ENCODE assay signal across 35 cellular contexts in the genomic region with DNA sequence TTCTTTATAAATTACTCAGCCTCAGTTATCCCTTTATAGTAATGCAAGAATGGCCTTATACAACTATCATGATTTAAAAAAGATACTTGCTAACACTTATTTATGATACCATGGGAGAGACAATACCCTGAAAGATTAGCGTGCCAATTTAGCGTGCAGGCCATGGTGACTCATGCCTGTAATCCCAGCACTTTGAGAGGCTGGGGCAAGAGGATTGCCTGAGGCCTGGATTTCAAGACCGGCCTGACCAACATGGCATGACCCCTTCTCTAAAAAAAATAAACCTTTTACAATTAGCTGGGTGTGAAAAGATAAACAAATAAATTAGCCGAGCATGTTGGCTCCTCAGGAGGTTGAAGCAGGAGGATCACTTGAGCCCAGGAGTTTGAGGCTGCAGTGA.
"Had no signal": no experiment of that assay in that cellular context is flagged by ENCODE, and none has a peak within 500 bp of the region (broad histone marks: within the 10 kb centered on the region; RNA-seq: fewer than 3 reads in every experiment).

No MANE protein-coding gene starts in this region.

- H3K27ac ChIP-seq: ascending aorta, cardiac muscle cell, VCaP had no signal

- H3K9me3 Mint-ChIP-seq: activated B cell treated with CpG ODN at 0.5 μM for 24 hours; activated CD4-positive, alpha-beta T cell treated with anti-CD3 and anti-CD28 coated beads, Interleukin-2, amount 10 ng/mL, durations not matched to agents 24 days and 14 days had no signal

- H3K27me3 ChIP-seq: ascending aorta, cardiac muscle cell had no signal

- DNase-seq: activated B cell treated with CpG ODN at 0.5 μM for 24 hours; activated CD4-positive, alpha-beta memory T cell treated with anti-CD3 and anti-CD28 coated beads for 36 hours; activated CD4-positive, alpha-beta T cell treated with anti-CD3 and anti-CD28 coated beads for 4 hours; activated CD4-positive, alpha-beta T cell treated with anti-CD3 and anti-CD28 coated beads, Interleukin-2, amount 10 ng/mL, durations not matched to agents 24 days and 14 days; activated CD4-positive, alpha-beta T cell treated with anti-CD3 and anti-CD28 coated beads, Interleukin-2, amount 50 U/mL, for 1 hour; activated CD4-positive, alpha-beta T cell treated with anti-CD3 and anti-CD28 coated beads, Interleukin-2, amount 50 U/mL, for 4 hours; activated CD4-positive, CD25-positive, alpha-beta regulatory T cell treated with anti-CD3 and anti-CD28 coated beads, Interleukin-2, amount 50 U/mL, for 72 hours; activated CD8-positive, alpha-beta memory T cell treated with anti-CD3 and anti-CD28 coated beads, Interleukin-2, amount 50 U/mL, for 4 hours; activated CD8-positive, alpha-beta T cell treated with anti-CD3 and anti-CD28 coated beads for 36 hours; activated effector memory CD4-positive, alpha-beta T cell treated with Interleukin-2 at 50 U/mL for 16 hours; activated gamma-delta T cell; activated naive CD4-positive, alpha-beta T cell treated with anti-CD3 and anti-CD28 coated beads, Interleukin-2, amount 10 ng/mL, durations not matched to agents 7 days and 5 days; activated naive CD4-positive, alpha-beta T cell treated with Interleukin-2 at 50 U/mL for 16 hours; activated naive CD8-positive, alpha-beta T cell treated with anti-CD3 and anti-CD28 coated beads, Interleukin-2, amount 10 ng/mL, durations not matched to agents 7 days and 5 days; activated naive CD8-positive, alpha-beta T cell treated with anti-CD3 and anti-CD28 coated beads, Interleukin-2, amount 50 U/mL, for 24 hours; activated T-cell treated with anti-CD3 and anti-CD28 coated beads for 4 hours; activated T-cell treated with anti-CD3 and anti-CD28 coated beads, Interleukin-2, amount 50 U/mL, for 1 hour; activated T-cell treated with anti-CD3 and anti-CD28 coated beads, Interleukin-2, amount 50 U/mL, for 4 hours; amygdala; anterior cingulate cortex; caudate nucleus; cerebellar nuclear complex; T-helper 1 cell; T-helper 2 cell; T-helper 9 cell had no signal

- H3K4me3 ChIP-seq: ascending aorta, cardiac muscle cell had no signal

- ATAC-seq: activated CD8-positive, alpha-beta T cell treated with anti-CD3 and anti-CD28 coated beads for 36 hours; activated naive CD8-positive, alpha-beta T cell treated with anti-CD3 and anti-CD28 coated beads, Interleukin-2, amount 50 U/mL, for 24 hours; activated T-cell treated with anti-CD3 and anti-CD28 coated beads, Interleukin-2, amount 50 U/mL, for 4 hours had no signal

- H3K4me1 ChIP-seq: ascending aorta had no signal

- H3K4me1 Mint-ChIP-seq: activated B cell treated with CpG ODN at 0.5 μM for 24 hours; activated CD4-positive, alpha-beta T cell treated with anti-CD3 and anti-CD28 coated beads, Interleukin-2, amount 10 ng/mL, durations not matched to agents 24 days and 14 days; activated naive CD4-positive, alpha-beta T cell treated with anti-CD3 and anti-CD28 coated beads, Interleukin-2, amount 10 ng/mL, durations not matched to agents 7 days and 5 days; activated naive CD4-positive, alpha-beta T cell treated with anti-CD3 and anti-CD28 coated beads, Interleukin-2, amount 50 U/mL, for 24 hours; activated naive CD8-positive, alpha-beta T cell treated with anti-CD3 and anti-CD28 coated beads, Interleukin-2, amount 10 ng/mL, durations not matched to agents 7 days and 5 days; activated naive CD8-positive, alpha-beta T cell treated with anti-CD3 and anti-CD28 coated beads, Interleukin-2, amount 50 U/mL, for 24 hours; brain; central memory CD8-positive, alpha-beta T cell had no signal

- H3K36me3 Mint-ChIP-seq: activated CD4-positive, alpha-beta memory T cell treated with anti-CD3 and anti-CD28 coated beads for 36 hours; activated naive CD4-positive, alpha-beta T cell treated with anti-CD3 and anti-CD28 coated beads, Interleukin-2, amount 10 ng/mL, durations not matched to agents 7 days and 5 days; activated naive CD4-positive, alpha-beta T cell treated with anti-CD3 and anti-CD28 coated beads, Interleukin-2, amount 50 U/mL, for 24 hours; activated naive CD8-positive, alpha-beta T cell; activated naive CD8-positive, alpha-beta T cell treated with anti-CD3 and anti-CD28 coated beads, Interleukin-2, amount 10 ng/mL, durations not matched to agents 7 days and 5 days; brain had no signal

- H3K36me3 ChIP-seq: ascending aorta, cardiac muscle cell had no signal

- H3K27ac Mint-ChIP-seq: activated B cell treated with CpG ODN at 0.5 μM for 24 hours; activated CD4-positive, alpha-beta memory T cell treated with anti-CD3 and anti-CD28 coated beads for 36 hours; activated CD4-positive, alpha-beta T cell treated with anti-CD3 and anti-CD28 coated beads, Interleukin-2, amount 10 ng/mL, durations not matched to agents 24 days and 14 days; activated CD8-positive, alpha-beta T cell treated with anti-CD3 and anti-CD28 coated beads for 36 hours; activated naive CD4-positive, alpha-beta T cell treated with anti-CD3 and anti-CD28 coated beads, Interleukin-2, amount 10 ng/mL, durations not matched to agents 7 days and 5 days; activated naive CD4-positive, alpha-beta T cell treated with anti-CD3 and anti-CD28 coated beads, Interleukin-2, amount 50 U/mL, for 24 hours; activated naive CD8-positive, alpha-beta T cell; activated naive CD8-positive, alpha-beta T cell treated with anti-CD3 and anti-CD28 coated beads, Interleukin-2, amount 10 ng/mL, durations not matched to agents 7 days and 5 days; activated naive CD8-positive, alpha-beta T cell treated with anti-CD3 and anti-CD28 coated beads, Interleukin-2, amount 50 U/mL, for 24 hours; activated T-helper 2 cell treated with anti-CD3 and anti-CD28 coated beads, Interferon-gamma antibody, Interleukin-2, Interleukin-4, amounts not matched to agents 10 μg/mL and 5 μg/mL and 100 μg/mL, durations not matched to agents 14 hours and 24 hours and 36 hours; T-helper 1 cell treated with Interleukin-12 subunit alpha and Interleukin-12 subunit beta and Interleukin-4 antibody, amounts not matched to agents 30 μg/mL and 1 μg/mL, for 36 hours; T-helper 2 cell treated with Interferon-gamma antibody and Interleukin-4, amounts not matched to agents 5 μg/mL and 100 μg/mL, for 36 hours had no signal

- H3K27me3 Mint-ChIP-seq: activated B cell treated with CpG ODN at 0.5 μM for 24 hours; activated CD4-positive, alpha-beta memory T cell treated with anti-CD3 and anti-CD28 coated beads for 36 hours; activated CD4-positive, alpha-beta T cell treated with anti-CD3 and anti-CD28 coated beads, Interleukin-2, amount 10 ng/mL, durations not matched to agents 24 days and 14 days; activated CD8-positive, alpha-beta T cell treated with anti-CD3 and anti-CD28 coated beads for 36 hours; activated naive CD4-positive, alpha-beta T cell treated with anti-CD3 and anti-CD28 coated beads, Interleukin-2, amount 10 ng/mL, durations not matched to agents 7 days and 5 days; activated naive CD4-positive, alpha-beta T cell treated with anti-CD3 and anti-CD28 coated beads, Interleukin-2, amount 50 U/mL, for 24 hours; activated naive CD8-positive, alpha-beta T cell; activated naive CD8-positive, alpha-beta T cell treated with anti-CD3 and anti-CD28 coated beads, Interleukin-2, amount 10 ng/mL, durations not matched to agents 7 days and 5 days; activated naive CD8-positive, alpha-beta T cell treated with anti-CD3 and anti-CD28 coated beads, Interleukin-2, amount 50 U/mL, for 24 hours; central memory CD8-positive, alpha-beta T cell had no signal

- H3K4me3 Mint-ChIP-seq: activated B cell treated with CpG ODN at 0.5 μM for 24 hours; activated CD4-positive, alpha-beta memory T cell treated with anti-CD3 and anti-CD28 coated beads for 36 hours; activated CD4-positive, alpha-beta T cell treated with anti-CD3 and anti-CD28 coated beads, Interleukin-2, amount 10 ng/mL, durations not matched to agents 24 days and 14 days; activated CD8-positive, alpha-beta T cell treated with anti-CD3 and anti-CD28 coated beads for 36 hours; activated naive CD4-positive, alpha-beta T cell treated with anti-CD3 and anti-CD28 coated beads, Interleukin-2, amount 10 ng/mL, durations not matched to agents 7 days and 5 days; activated naive CD4-positive, alpha-beta T cell treated with anti-CD3 and anti-CD28 coated beads, Interleukin-2, amount 50 U/mL, for 24 hours; activated naive CD8-positive, alpha-beta T cell; activated naive CD8-positive, alpha-beta T cell treated with anti-CD3 and anti-CD28 coated beads, Interleukin-2, amount 10 ng/mL, durations not matched to agents 7 days and 5 days; activated naive CD8-positive, alpha-beta T cell treated with anti-CD3 and anti-CD28 coated beads, Interleukin-2, amount 50 U/mL, for 24 hours; activated T-cell treated with anti-CD3 and anti-CD28 coated beads, Interleukin-2, amount 50 U/mL, for 4 hours; brain; central memory CD8-positive, alpha-beta T cell; T-helper 1 cell treated with Interleukin-12 subunit alpha and Interleukin-12 subunit beta and Interleukin-4 antibody, amounts not matched to agents 30 μg/mL and 1 μg/mL, for 36 hours; T-helper 2 cell treated with Interferon-gamma antibody and Interleukin-4, amounts not matched to agents 5 μg/mL and 100 μg/mL, for 36 hours had no signal

- H3K9me3 ChIP-seq: ascending aorta had no signal
